8 cellular contexts compared by ENCODE assay signal in genomic region chr7:50632561-50633413, GRCh38.
A peak's percentile ranks its signal among the peaks of the same experiment; 100 is the strongest.
DNase-seq lines count a peak whose midpoint lies in the region; ATAC-seq and TF ChIP-seq lines count a peak whose summit lies in the region.

No MANE protein-coding gene starts in this region.

- H3K4me3 Mint-ChIP-seq in T-cell = no peak overlapping the region

- TF ChIP-seq EP300 in Ishikawa (IDR thresholded peaks at IDR 0.05; ENCODE audit: borderline replicate concordance) = no peak

- no peak overlapping the region for H3K27ac Mint-ChIP-seq in T-cell

- POLR2A ChIA-PET in T-cell (lab: Charles Lee) = no interaction called here

- CTCF ChIA-PET in T-cell (lab: Charles Lee) = interaction anchor here (0.5 to 2.5 kb wide), 13 partner anchors 11 to 1005 kb away, joined by 3 to 11 read pairs (median 4); no protein-coding TSS in a partner anchor

- peak; percentile 77 for TF ChIP-seq RAD21 in Ishikawa (IDR thresholded peaks at IDR 0.05; ENCODE audit: low read depth)

- peaks cover 5% of the 10 kb centered on the region for H3K36me3 Mint-ChIP-seq in T-cell

- ATAC-seq in GM21423 (IDR thresholded peaks at IDR 0.05; ENCODE audit: unreplicated experiment) = peak; percentile 83
- ATAC-seq in T-cell (replicated peaks in 1 of 4) = peak; percentile 57 to 75 (median 66)

- no peak overlapping the region for H3K4me3 ChIP-seq in astrocyte of the spinal cord (ENCODE audit: low read depth, low read length)

- H3K4me1 Mint-ChIP-seq in T-cell = peaks cover 0 to 6% (median 3%) of the 10 kb centered on the region in 3 donors

- peak; percentile 91 for TF ChIP-seq CTCF in astrocyte of the spinal cord (IDR thresholded peaks at IDR 0.05; ENCODE audit: low read depth, low read length)

- intact Hi-C loops in posterior vena cava (cut with DNase I) = no loop called here

- DNase-seq in EH (ENCODE audit: low read depth) (peak; percentile 61), T-cell (peak in 32 of 34 experiments; percentile 8 to 62 (median 44)), astrocyte of the spinal cord (ENCODE audit: low read depth, low spot score) (peak; percentile 35), kidney tubule cell (ENCODE audit: low spot score) (peak; percentile 70), posterior vena cava (ENCODE audit: low spot score) (no peak)
- DNase-seq in stimulated activated CD8-positive, alpha-beta memory T cell treated with anti-CD3 and anti-CD28 coated beads, Interleukin-12 subunit alpha, Interleukin-12 subunit beta, amount 100 ng/mL, for 24 hours (ENCODE audit: extremely low read depth) = peak; percentile 11

- H3K9me3 Mint-ChIP-seq in T-cell = no peaks in the 10 kb centered on the region

- peaks cover 0 to 13% of the 10 kb centered on the region in 2 donors for H3K27me3 Mint-ChIP-seq in T-cell

- in situ Hi-C loops in astrocyte of the spinal cord (cut with HindIII; ENCODE audit: low sequenced_read_pairs) = no loop called here

TF ChIP-seq in Ishikawa, 13 proteins besides CTCF, POLR2A, EP300 and RAD21:
- TF ChIP-seq USF1 (IDR thresholded peaks at IDR 0.05) (no peak), CREB1 (IDR thresholded peaks at IDR 0.05; ENCODE audit: low read depth) (no peak), YY1 (IDR thresholded peaks at IDR 0.05; ENCODE audit: low read depth) (no peak), TEAD4 (IDR thresholded peaks at IDR 0.05) (peak; percentile 74), NFIC (IDR thresholded peaks at IDR 0.05) (peak; percentile 15; the same call in 1 of the 2 replicates), MAX (IDR thresholded peaks at IDR 0.05) (no peak), TCF12 (IDR thresholded peaks at IDR 0.05; ENCODE audit: low read depth) (no peak), ZBTB7A (IDR thresholded peaks at IDR 0.05; ENCODE audit: low read depth) (no peak)
